27 cellular contexts compared by ENCODE assay signal in the genomic region with DNA sequence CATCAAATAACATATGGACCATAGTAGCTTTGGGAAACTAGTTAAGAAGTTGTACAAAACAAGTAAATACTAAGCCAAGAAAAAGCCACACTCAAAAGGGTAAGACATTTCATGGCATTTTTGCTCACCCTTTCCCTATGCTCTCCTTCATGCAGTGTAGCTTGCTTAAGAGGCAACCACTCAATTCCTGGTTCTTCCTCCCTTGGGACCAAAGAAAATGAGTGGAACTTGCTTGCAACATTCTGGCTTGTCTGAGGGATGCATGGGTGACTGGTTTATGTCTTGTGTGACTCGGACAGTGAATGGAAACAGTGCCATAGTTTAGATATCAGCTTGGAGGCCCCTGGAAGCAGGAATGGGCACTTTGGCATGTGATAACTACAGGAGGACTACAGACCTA.
DNase-seq lines count a peak whose midpoint lies in the region; ATAC-seq and TF ChIP-seq lines count a peak whose summit lies in the region.
"Had no signal": no experiment of that assay in that cellular context is flagged by ENCODE, and none has a peak within 500 bp of the region (broad histone marks: within the 10 kb centered on the region; RNA-seq: fewer than 3 reads in every experiment).

No MANE protein-coding gene starts in this region.

- H3K36me3 Mint-ChIP-seq in MCF 10A (ENCODE audit: insufficient read depth, unreplicated experiment): no peaks in the 10 kb centered on the region
- H3K36me3 Mint-ChIP-seq in endothelial cell (ENCODE audit: low read depth, unreplicated experiment): peaks cover 4% of the 10 kb centered on the region
- H3K36me3 Mint-ChIP-seq in activated T-helper 1 cell treated with anti-CD3 and anti-CD28 coated beads, Interleukin-12 subunit alpha, Interleukin-12 subunit beta, Interleukin-2, Interleukin-4 antibody, amounts not matched to agents 30 ng/mL and 10 ng/mL and 1 ng/mL, durations not matched to agents 14 hours and 24 hours and 36 hours (ENCODE audit: low read depth): no peaks in the 10 kb centered on the region

- CTCF ChIA-PET in MCF 10A (lab: Yijun Ruan, JAX): interaction anchor here (0.6 to 0.7 kb wide), 2 partner anchors 90 to 346 kb away, joined by 3 read pairs; no protein-coding TSS in a partner anchor

- no peak overlapping the region for H3K27ac ChIP-seq in breast epithelium
- H3K27ac ChIP-seq: 22Rv1, C4-2B, HL-60 had no signal

- no peak for TF ChIP-seq POLR2A in breast epithelium (IDR thresholded peaks at IDR 0.05)

- H3K4me1 Mint-ChIP-seq in MCF 10A (ENCODE audit: insufficient read depth, unreplicated experiment): no peaks in the 10 kb centered on the region
- no peaks in the 10 kb centered on the region for H3K4me1 Mint-ChIP-seq in endothelial cell (ENCODE audit: unreplicated experiment)
- H3K4me1 Mint-ChIP-seq in activated T-helper 1 cell treated with anti-CD3 and anti-CD28 coated beads, Interleukin-12 subunit alpha, Interleukin-12 subunit beta, Interleukin-2, Interleukin-4 antibody, amounts not matched to agents 30 ng/mL and 10 ng/mL and 1 ng/mL, durations not matched to agents 14 hours and 24 hours and 36 hours (ENCODE audit: low read depth): no peaks in the 10 kb centered on the region

- DNase-seq in MCF 10A (ENCODE audit: unreplicated experiment): peak; percentile 11
- DNase-seq in breast epithelium (ENCODE audit: low spot score in 2 of 2): no peak
- no peak for DNase-seq in endothelial cell (ENCODE audit: low spot score)
- peak; percentile 28 for DNase-seq in fibroblast of villous mesenchyme (ENCODE audit: low read depth)
- DNase-seq in central memory CD4-positive, alpha-beta T cell: no peak
- no peak for DNase-seq in activated T-helper 1 cell treated with anti-CD3 and anti-CD28 coated beads, Interleukin-12 subunit alpha, Interleukin-12 subunit beta, Interleukin-2, Interleukin-4 antibody, amounts not matched to agents 30 ng/mL and 10 ng/mL and 1 ng/mL, durations not matched to agents 14 hours and 24 hours and 36 hours (ENCODE audit: low spot score)
- DNase-seq: AML-193; DMS53; EL; H7; MM.1S; NCI-H1092; NCI-H146; NCI-H2029 treated with DMSO at 0.1 percent for 48 hours; NCI-H2171; NCI-H345; NCI-H524; NCI-H774; NK-92 treated with Interleukin-12 subunit alpha and Interleukin-12 subunit beta, amount 100 ng/mL, for 24 hours had no signal

- H3K4me3 ChIP-seq in breast epithelium (no peak overlapping the region), fibroblast of villous mesenchyme (ENCODE audit: low read depth, low read length) (no peak overlapping the region)
- H3K4me3 ChIP-seq: GM12878, K562 had no signal

- intact Hi-C loops in MCF 10A (cut with micrococcal nuclease): no loop called here
- intact Hi-C loops in breast epithelium (cut with DNase I; ENCODE audit: low total_unique reads): no loop called here
- intact Hi-C loops in activated T-helper 1 cell treated with anti-CD3 and anti-CD28 coated beads, Interleukin-12 subunit alpha, Interleukin-12 subunit beta, Interleukin-2, Interleukin-4 antibody, amounts not matched to agents 30 ng/mL and 10 ng/mL and 1 ng/mL, durations not matched to agents 14 hours and 24 hours and 36 hours (cut with micrococcal nuclease): no loop called here

- no peaks in the 10 kb centered on the region for H3K4me1 ChIP-seq in breast epithelium

- ATAC-seq in HG03159 (IDR thresholded peaks at IDR 0.05; ENCODE audit: unreplicated experiment) (no peak), HG02623 (IDR thresholded peaks at IDR 0.05; ENCODE audit: unreplicated experiment) (no peak)
- ATAC-seq: GM12878, HepG2, K562 had no signal

- H3K27ac Mint-ChIP-seq in MCF 10A (ENCODE audit: low read depth, unreplicated experiment): no peak overlapping the region
- H3K27ac Mint-ChIP-seq in endothelial cell (ENCODE audit: unreplicated experiment): no peak overlapping the region
- H3K27ac Mint-ChIP-seq in activated T-helper 1 cell treated with anti-CD3 and anti-CD28 coated beads, Interleukin-12 subunit alpha, Interleukin-12 subunit beta, Interleukin-2, Interleukin-4 antibody, amounts not matched to agents 30 ng/mL and 10 ng/mL and 1 ng/mL, durations not matched to agents 14 hours and 24 hours and 36 hours: no peak overlapping the region

- no peaks in the 10 kb centered on the region for H3K27me3 ChIP-seq in breast epithelium

- BruUV-seq in MCF 10A (replicated peaks; lab: Mats Ljungman, UMichigan): no TSS peak

- H3K27me3 Mint-ChIP-seq in MCF 10A (ENCODE audit: insufficient read depth, unreplicated experiment) (no peaks in the 10 kb centered on the region), endothelial cell (ENCODE audit: unreplicated experiment) (no peaks in the 10 kb centered on the region)
- H3K27me3 Mint-ChIP-seq in activated T-helper 1 cell treated with anti-CD3 and anti-CD28 coated beads, Interleukin-12 subunit alpha, Interleukin-12 subunit beta, Interleukin-2, Interleukin-4 antibody, amounts not matched to agents 30 ng/mL and 10 ng/mL and 1 ng/mL, durations not matched to agents 14 hours and 24 hours and 36 hours (ENCODE audit: insufficient read depth): peaks cover 4% of the 10 kb centered on the region

- H3K4me3 Mint-ChIP-seq in MCF 10A (ENCODE audit: unreplicated experiment) (no peak overlapping the region), endothelial cell (ENCODE audit: unreplicated experiment) (peak overlapping the region; percentile 12)
- H3K4me3 Mint-ChIP-seq in activated T-helper 1 cell treated with anti-CD3 and anti-CD28 coated beads, Interleukin-12 subunit alpha, Interleukin-12 subunit beta, Interleukin-2, Interleukin-4 antibody, amounts not matched to agents 30 ng/mL and 10 ng/mL and 1 ng/mL, durations not matched to agents 14 hours and 24 hours and 36 hours: no peak overlapping the region

- H3K36me3 ChIP-seq in breast epithelium: no peaks in the 10 kb centered on the region

- POLR2A ChIA-PET in MCF 10A (lab: Yijun Ruan, JAX): no interaction called here

- H3K9me3 Mint-ChIP-seq in MCF 10A (ENCODE audit: unreplicated experiment) (no peaks in the 10 kb centered on the region), endothelial cell (ENCODE audit: unreplicated experiment) (no peaks in the 10 kb centered on the region)
- H3K9me3 Mint-ChIP-seq in activated T-helper 1 cell treated with anti-CD3 and anti-CD28 coated beads, Interleukin-12 subunit alpha, Interleukin-12 subunit beta, Interleukin-2, Interleukin-4 antibody, amounts not matched to agents 30 ng/mL and 10 ng/mL and 1 ng/mL, durations not matched to agents 14 hours and 24 hours and 36 hours: peaks cover 10% of the 10 kb centered on the region

- no peak for TF ChIP-seq CTCF in MCF 10A (IDR thresholded peaks at IDR 0.05; ENCODE audit: unreplicated experiment)
- TF ChIP-seq CTCF in breast epithelium (IDR thresholded peaks at IDR 0.05): no peak
- TF ChIP-seq CTCF in endothelial cell (IDR thresholded peaks at IDR 0.05; ENCODE audit: unreplicated experiment): no peak
- TF ChIP-seq CTCF in fibroblast of villous mesenchyme (IDR thresholded peaks at IDR 0.05; ENCODE audit: insufficient read depth, low read depth, low read length): no peak

- no peaks in the 10 kb centered on the region for H3K9me3 ChIP-seq in breast epithelium

Comparison
In these comparisons a context has a peak if more than half of its experiments do, and no peak if none do; other contexts are left out.
1. DNase-seq: peak in MCF 10A (single experiment) and fibroblast of villous mesenchyme (single experiment); none in breast epithelium (0 of 2), endothelial cell (single experiment), central memory CD4-positive, alpha-beta T cell (single experiment) and activated T-helper 1 cell treated with anti-CD3 and anti-CD28 coated beads, Interleukin-12 subunit alpha, Interleukin-12 subunit beta, Interleukin-2, Interleukin-4 antibody, amounts not matched to agents 30 ng/mL and 10 ng/mL and 1 ng/mL, durations not matched to agents 14 hours and 24 hours and 36 hours (single experiment).